Comparison of ENCODE assay signal across 8 cellular contexts in the genomic region with DNA sequence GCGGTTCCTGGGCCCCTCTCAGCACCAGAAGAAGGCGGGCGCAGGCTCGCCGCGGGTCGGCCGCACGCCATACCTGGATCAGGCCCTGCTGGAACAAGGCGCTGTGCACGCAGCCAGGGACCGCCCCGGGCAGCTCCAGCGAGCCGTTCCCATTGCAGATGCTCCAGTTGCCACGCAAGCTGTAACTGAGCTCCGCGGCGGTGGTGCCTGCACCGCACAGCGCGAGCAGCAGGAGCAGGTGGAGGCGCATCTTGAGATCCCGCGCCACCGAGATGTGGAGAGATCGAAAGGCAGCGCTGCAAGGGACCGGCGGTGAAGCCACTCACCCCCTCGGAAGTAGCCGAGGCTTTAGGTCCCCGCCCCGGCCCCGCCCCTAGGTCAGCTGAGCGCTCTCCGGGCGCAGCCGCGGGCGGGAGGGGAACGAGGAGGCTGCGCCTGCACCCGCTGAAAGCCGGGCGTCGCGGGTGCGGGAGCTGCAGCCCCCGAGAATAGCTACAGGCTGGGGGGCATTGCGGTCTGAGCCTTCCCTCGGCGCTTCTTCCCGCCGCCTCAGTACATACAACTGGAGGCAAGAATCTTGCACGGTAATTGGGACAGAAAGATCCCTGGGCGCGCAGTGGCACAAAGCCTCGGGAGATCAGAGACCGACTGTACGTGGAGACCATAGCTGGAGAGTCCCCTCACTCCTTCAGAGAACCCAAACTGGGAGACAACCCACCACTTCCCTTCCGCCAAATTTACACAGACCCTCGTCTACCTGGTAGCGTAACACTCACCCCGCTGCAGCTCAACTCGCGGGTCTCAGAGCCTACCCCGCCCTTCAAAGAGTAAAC. TPM values are rescaled to one million over a fixed set of nuclear protein-coding genes. Genes with fewer than 3 reads are reported as not detected.
DNase-seq lines count a peak whose midpoint lies in the region; FAIRE-seq and TF ChIP-seq lines count a peak whose summit lies in the region.

A gene (minus strand): TSS at position 324 of the 833 bp plus-strand sequence. CDS start 74 bp downstream, at position 250.

- TF ChIP-seq RAD21 in H1 (IDR thresholded peaks at IDR 0.05 in 1 of 2, conservative IDR thresholded peaks at IDR 0.05 in 1 of 2; ENCODE audit: low read depth in 2 of 2, low read length in 2 of 2) = no peak; a peak in 1 of 4 replicates

- H3K36me3 ChIP-seq in H1 (ENCODE audit: control insufficient read depth in 2 of 4, insufficient read depth in 4 of 4, low read length in 3 of 4) = no peaks in the 10 kb centered on the region
- no peaks in the 10 kb centered on the region for H3K36me3 ChIP-seq in mesendoderm (ENCODE audit: control insufficient read depth, insufficient read depth, low read length)

- H2BK20ac ChIP-seq in H1 (ENCODE audit: low read length) = no peak within 1 kb of the TSS

- H3K9ac ChIP-seq in H1 (replicated peaks in 1 of 4; ENCODE audit: extremely low read depth in 1 of 4, low read depth in 3 of 4, low read length in 3 of 4) = peak within 1 kb of the TSS; percentile 73 to 86 (median 76)
- H3K9ac ChIP-seq in mesendoderm (ENCODE audit: low read length) = peak within 1 kb of the TSS; percentile 90

- no peak within 1 kb of the TSS for H3K14ac ChIP-seq in H1 (ENCODE audit: insufficient read length)

- peaks cover 0 to 7% (median 1%) of the 10 kb centered on the region in 4 experiments; a peak in 3 of 7 replicates for H3K4me1 ChIP-seq in H1 (replicated peaks in 1 of 4; ENCODE audit: control insufficient read depth in 3 of 4, insufficient read depth in 4 of 4, low read length in 3 of 4)
- no peaks in the 10 kb centered on the region for H3K4me1 ChIP-seq in mesendoderm (ENCODE audit: control insufficient read depth, low read depth, low read length)

- H3K4me2 ChIP-seq in H1 (ENCODE audit: insufficient read depth in 1 of 2, low read depth in 2 of 2, low read length in 2 of 2) (peak within 1 kb of the TSS; percentile 89 to 91), mesendoderm (ENCODE audit: low read length) (peak within 1 kb of the TSS; percentile 99)

- DNase-seq in COR-L47 (lab: John Stamatoyannopoulos, UW) (peak; percentile 71), GM20000 (ENCODE audit: low spot score) (peak; percentile 94), HS-27A (ENCODE audit: low read depth) (peak; percentile 49), NOMO-1 (lab: John Stamatoyannopoulos, UW; ENCODE audit: unreplicated experiment in 2 of 2) (peak; percentile 80 to 89), H1 (ENCODE audit: low read depth in 1 of 2, low spot score in 2 of 2) (peak; percentile 54 to 83), mesendoderm (peak; percentile 93)
- peak; percentile 90 for DNase-seq in activated CD8-positive, alpha-beta memory T cell treated with anti-CD3 and anti-CD28 coated beads for 24 hours
- DNase-seq in stimulated activated CD8-positive, alpha-beta memory T cell treated with anti-CD3 and anti-CD28 coated beads, Interleukin-12 subunit alpha, Interleukin-12 subunit beta, amount 100 ng/mL, for 4 hours (ENCODE audit: low read depth) = peak; percentile 71

- H3K4me3 ChIP-seq in H1 (ENCODE audit: extremely low read depth in 1 of 4, insufficient read depth in 2 of 4, low read depth in 3 of 4, low read length in 4 of 4) (peak within 1 kb of the TSS; percentile 73 to 94 (median 85)), mesendoderm (ENCODE audit: low read length) (peak within 1 kb of the TSS; percentile 85)

- WGBS in H1 (ENCODE audit: extremely low coverage in 1 of 2, insufficient coverage in 1 of 2, insufficient read length in 1 of 2, insufficient replicate concordance in 2 of 2, low coverage in 1 of 2, low lambda C conversion rate in 2 of 2, missing lambda C conversion rate in 1 of 2), 2 experiments = 2% methylated on average over 54 of the region's 68 CpGs; no CpG with 5 or more reads in 1 of the 2 experiments
- WGBS in mesendoderm (ENCODE audit: extremely low coverage, insufficient coverage, low lambda C conversion rate) = no CpG with 5 or more reads among the region's 68 CpGs

- H3K27ac ChIP-seq in H1 (ENCODE audit: low read depth, low read length) (peak within 1 kb of the TSS; percentile 63; the same call in 1 of the 2 replicates), mesendoderm (ENCODE audit: low read depth, low read length) (no peak within 1 kb of the TSS)

- H2AK5ac ChIP-seq in H1 (ENCODE audit: low read depth, low read length) (no peak within 1 kb of the TSS), mesendoderm (ENCODE audit: low read length) (no peak within 1 kb of the TSS)

- peaks cover 14% of the 10 kb centered on the region for H3K23me2 ChIP-seq in H1 (ENCODE audit: low read depth, low read length)

- H2BK120ac ChIP-seq in H1 (replicated peaks; ENCODE audit: low read depth, low read length) = no peak within 1 kb of the TSS
- no peak within 1 kb of the TSS for H2BK120ac ChIP-seq in mesendoderm (ENCODE audit: low read depth, low read length)

- H3K18ac ChIP-seq in H1 (ENCODE audit: extremely low read depth, low read length) (peak within 1 kb of the TSS; percentile 73), mesendoderm (ENCODE audit: low read length) (no peak within 1 kb of the TSS)

- peak within 1 kb of the TSS; percentile 37; the same call in 1 of the 2 replicates for H2BK5ac ChIP-seq in H1 (ENCODE audit: low read depth, low read length)
- no peak within 1 kb of the TSS for H2BK5ac ChIP-seq in mesendoderm (ENCODE audit: low read length)

- H4K20me1 ChIP-seq in H1 (replicated peaks in 1 of 2; ENCODE audit: control insufficient read depth in 1 of 2, insufficient read depth in 2 of 2, low read length in 2 of 2) = peaks cover 0 to 5% of the 10 kb centered on the region in 2 experiments

- H3K79me1 ChIP-seq in H1 (ENCODE audit: low read depth, low read length) = peaks cover 3% of the 10 kb centered on the region; the same call in 1 of the 2 replicates
- peaks cover 2% of the 10 kb centered on the region for H3K79me1 ChIP-seq in mesendoderm (ENCODE audit: low read length)

- no peak for TF ChIP-seq EP300 in H1 (IDR thresholded peaks at IDR 0.05; ENCODE audit: borderline replicate concordance in 1 of 2, low read depth in 2 of 2, low read length in 2 of 2)

- peaks cover 5 to 40% of the 10 kb centered on the region in 2 experiments; a peak in 3 of 4 replicates for H3K79me2 ChIP-seq in H1 (ENCODE audit: control insufficient read depth in 1 of 2, insufficient read depth in 2 of 2, low read length in 2 of 2)
- no peaks in the 10 kb centered on the region for H3K79me2 ChIP-seq in mesendoderm (ENCODE audit: control insufficient read depth, insufficient read depth, low read length)

- H4K5ac ChIP-seq in H1 (ENCODE audit: insufficient read length, low read depth, low read length) = peak within 1 kb of the TSS; percentile 92
- H4K5ac ChIP-seq in mesendoderm (ENCODE audit: low read length) = no peak within 1 kb of the TSS

- H3K4ac ChIP-seq in H1 (replicated peaks; ENCODE audit: insufficient read length, low read depth, low read length) (no peak within 1 kb of the TSS), mesendoderm (ENCODE audit: low read depth, low read length) (no peak within 1 kb of the TSS)

- H3K23ac ChIP-seq in H1 (ENCODE audit: insufficient read length) = no peak within 1 kb of the TSS
- peak within 1 kb of the TSS; percentile 68 for H3K23ac ChIP-seq in mesendoderm (ENCODE audit: low read length)

- TF ChIP-seq CTCF in GM20000 (IDR thresholded peaks at IDR 0.05; ENCODE audit: extremely low read depth, missing control alignments) (no peak), H1 (IDR thresholded peaks at IDR 0.05; ENCODE audit: control extremely low read depth in 1 of 3, insufficient read depth in 1 of 3, low read depth in 1 of 3, low read length in 3 of 3) (no peak)

- no peaks in the 10 kb centered on the region for H3K27me3 ChIP-seq in H1 (replicated peaks in 1 of 4; ENCODE audit: control insufficient read depth in 3 of 4, extremely low read depth in 1 of 4, insufficient read depth in 3 of 4, low read length in 3 of 4)
- H3K27me3 ChIP-seq in mesendoderm (ENCODE audit: insufficient read depth, low read length, poor library complexity) = no peaks in the 10 kb centered on the region

- FAIRE-seq in H1 (lab: Jason Lieb, UNC) = peak; percentile 55

- POLR2A ChIA-PET in H1 (lab: Charles Lee; ENCODE audit: partially characterized antibody) = interaction anchor here (0.5 to 2.7 kb wide), 15 partner anchors 9 to 1393 kb away, joined by 3 to 26 read pairs (median 4); a partner anchor contains a TSS

- peak within 1 kb of the TSS; percentile 72; the same call in 1 of the 2 replicates for H2BK12ac ChIP-seq in H1 (ENCODE audit: low read depth, low read length)

- H4K91ac ChIP-seq in H1 (replicated peaks; ENCODE audit: insufficient read length, low read length) = peak within 1 kb of the TSS; percentile 83

- peak within 1 kb of the TSS; percentile 74 for H3K56ac ChIP-seq in H1 (replicated peaks; ENCODE audit: insufficient read length, low read depth, low read length)
- H3K56ac ChIP-seq in mesendoderm (ENCODE audit: low read length) = peak within 1 kb of the TSS; percentile 98

- H2BK15ac ChIP-seq in H1 (ENCODE audit: low read length) = peak within 1 kb of the TSS; percentile 74
- H2BK15ac ChIP-seq in mesendoderm (replicated peaks; ENCODE audit: low read depth) = no peak within 1 kb of the TSS

- H4K8ac ChIP-seq in H1 (ENCODE audit: extremely low read depth, insufficient read depth, low read length) = peak within 1 kb of the TSS; percentile 90; the same call in 1 of the 2 replicates
- H4K8ac ChIP-seq in mesendoderm (ENCODE audit: low read depth, low read length) = no peak within 1 kb of the TSS

- H2AFZ ChIP-seq in H1 (ENCODE audit: low read length) = peak within 1 kb of the TSS; percentile 99

- H3K9me3 ChIP-seq in H1 (ENCODE audit: insufficient read depth in 2 of 2, low read depth in 1 of 2, low read length in 1 of 2) = no peaks in the 10 kb centered on the region

- CTCF ChIA-PET in H1 (lab: Charles Lee; ENCODE audit: partially characterized antibody) = interaction anchor here (1.1 to 1.6 kb wide), 6 partner anchors 14 to 45 kb away, joined by 3 to 7 read pairs (median 3); no protein-coding TSS in a partner anchor

- TF ChIP-seq POLR2A in H1 (IDR thresholded peaks at IDR 0.05; ENCODE audit: control extremely low read depth in 1 of 2, low read depth in 2 of 2, low read length in 2 of 2) = peak; percentile 78 to 89

RNA-seq across cellular contexts. Expression of the gene that starts here (rescaled TPM):
- total RNA-seq in H1 (2021; fragmentation: NEBNext Ultra II Directional; extraction: Animal tissue kit (Norgen Biotek cat#: 25700)) = 25.9 and 27.8 TPM in 2 replicates
- polyA plus RNA-seq in H1 (2011; rRNA removed) = 21.2 and 22.9 TPM in 2 replicates
- polyA plus RNA-seq in H1 (2011; cell fraction: cytosol; rRNA removed) = 15.7 TPM
- 25.6 TPM for polyA plus RNA-seq in H1 (2011; cell fraction: nucleus; rRNA removed)
- polyA plus RNA-seq in H1 (2012, experiment 1 of 2) = 21.0 to 27.1 TPM (median 22.2 TPM) in 4 replicates
- polyA plus RNA-seq in H1 (2012, experiment 2 of 2) = 3.1 TPM
- 29.0 TPM for polyA plus RNA-seq in H1 (2013, experiment 1 of 2)
- 26.3 TPM for polyA plus RNA-seq in H1 (2013, experiment 2 of 2)
- 24.3 and 32.5 TPM in 2 replicates for polyA minus RNA-seq in H1 (2011; rRNA and poly(A)+ RNA removed)
- polyA minus RNA-seq in H1 (2011; cell fraction: cytosol; rRNA and poly(A)+ RNA removed) = 18.8 TPM
- polyA minus RNA-seq in H1 (2011; cell fraction: nucleus; rRNA and poly(A)+ RNA removed) = 83.0 TPM
- polyA plus RNA-seq in mesendoderm (2013, experiment 1 of 2) = 6.9 TPM
- 6.6 TPM for polyA plus RNA-seq in mesendoderm (2013, experiment 2 of 2)
